In the genomic region with DNA sequence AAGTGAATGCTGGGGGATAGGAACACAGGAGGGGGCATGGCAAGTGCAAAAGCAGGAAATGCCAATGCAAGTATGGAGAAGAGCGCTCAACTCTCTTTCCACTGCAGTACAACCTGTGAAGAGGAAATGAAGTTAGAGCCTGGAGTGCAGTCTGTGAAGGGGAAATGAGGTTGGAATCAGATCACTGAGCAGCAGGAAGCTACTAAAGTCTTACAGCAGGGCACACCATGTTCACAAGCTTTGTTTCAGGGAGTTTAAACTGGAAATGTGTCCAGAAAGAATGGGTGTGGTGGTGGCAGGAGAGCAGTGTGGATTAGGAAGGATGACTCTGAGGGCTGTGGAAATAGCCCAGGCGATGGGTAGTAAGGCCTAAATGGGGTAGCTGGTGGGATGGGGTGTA, we compare ENCODE assay signal across 15 cellular contexts. TPM values are rescaled to one million over a fixed set of nuclear protein-coding genes. Genes with fewer than 3 reads are reported as not detected.
DNase-seq lines count a peak whose midpoint lies in the region; ATAC-seq, FAIRE-seq and TF ChIP-seq lines count a peak whose summit lies in the region.
"Had no signal": no experiment of that assay in that cellular context is flagged by ENCODE, and none has a peak within 500 bp of the region (broad histone marks: within the 10 kb centered on the region; RNA-seq: fewer than 3 reads in every experiment).

No MANE protein-coding gene starts in this region.

- peaks cover 4% of the 10 kb centered on the region for H3K27me3 Mint-ChIP-seq in activated T-cell treated with anti-CD3 and anti-CD28 coated beads, Interleukin-2, amount 50 U/mL, for 4 hours (ENCODE audit: low read depth)
- H3K27me3 Mint-ChIP-seq: activated T-cell treated with anti-CD3 and anti-CD28 coated beads, Interleukin-2, amount 50 U/mL, for 24 hours had no signal

- no peak overlapping the region for H2BK12ac ChIP-seq in H1 (ENCODE audit: low read depth, low read length)

- peaks cover 78% of the 10 kb centered on the region for H3K4me1 ChIP-seq in Karpas-422 (ENCODE audit: low read length)
- peaks cover 0 to 3% (median 0%) of the 10 kb centered on the region in 4 experiments; a peak in 2 of 7 replicates for H3K4me1 ChIP-seq in H1 (replicated peaks in 1 of 4; ENCODE audit: control insufficient read depth in 3 of 4, insufficient read depth in 4 of 4, low read length in 3 of 4)
- H3K4me1 ChIP-seq in lower lobe of right lung: no peaks in the 10 kb centered on the region
- H3K4me1 ChIP-seq in thyroid gland: peaks cover 7 to 8% of the 10 kb centered on the region in 2 donors

- no peak overlapping the region for H3K56ac ChIP-seq in H1 (replicated peaks; ENCODE audit: insufficient read length, low read depth, low read length)

- no peak for TF ChIP-seq EP300 in H1 (IDR thresholded peaks at IDR 0.05; ENCODE audit: borderline replicate concordance in 1 of 2, low read depth in 2 of 2, low read length in 2 of 2)

- peak; percentile 29 to 53 for ATAC-seq in lower lobe of right lung
- ATAC-seq in activated T-cell treated with anti-CD3 and anti-CD28 coated beads, Interleukin-2, amount 50 U/mL, for 4 hours: no peak
- no peak for ATAC-seq in HG03439 (IDR thresholded peaks at IDR 0.05; ENCODE audit: unreplicated experiment)

- TF ChIP-seq RAD21 in H1 (IDR thresholded peaks at IDR 0.05 in 1 of 2, conservative IDR thresholded peaks at IDR 0.05 in 1 of 2; ENCODE audit: low read depth in 2 of 2, low read length in 2 of 2): no peak

- no peak overlapping the region for H2BK120ac ChIP-seq in H1 (replicated peaks; ENCODE audit: low read depth, low read length)

- H3K23ac ChIP-seq in H1 (ENCODE audit: insufficient read length): no peak overlapping the region

- FAIRE-seq in H1 (lab: Jason Lieb, UNC): no peak

- no peak overlapping the region for H3K4me3 Mint-ChIP-seq in activated T-cell treated with anti-CD3 and anti-CD28 coated beads, Interleukin-2, amount 50 U/mL, for 4 hours
- H3K4me3 Mint-ChIP-seq: activated T-cell treated with anti-CD3 and anti-CD28 coated beads, Interleukin-2, amount 50 U/mL, for 24 hours; CD4-positive, CD25-positive, alpha-beta regulatory T cell had no signal

- H2AFZ ChIP-seq in Karpas-422 (ENCODE audit: low read length): no peak overlapping the region
- peak overlapping the region; percentile 21 for H2AFZ ChIP-seq in H1 (ENCODE audit: low read length)
- H2AFZ ChIP-seq: parathyroid adenoma had no signal

- CTCF ChIA-PET in H1 (lab: Charles Lee; ENCODE audit: partially characterized antibody): interaction anchor here (0.9 to 3.8 kb wide), 10 partner anchors 9 to 229 kb away, joined by 3 to 14 read pairs (median 5); a partner anchor contains a TSS

- H3K4me3 ChIP-seq in Karpas-422 (ENCODE audit: low read length) (no peak overlapping the region), H1 (ENCODE audit: extremely low read depth in 1 of 4, insufficient read depth in 2 of 4, low read depth in 3 of 4, low read length in 4 of 4) (no peak overlapping the region), lower lobe of right lung (no peak overlapping the region), thyroid gland (replicated peaks in 1 of 3) (no peak overlapping the region)

- TF ChIP-seq CTCF in H1 (IDR thresholded peaks at IDR 0.05; ENCODE audit: control extremely low read depth in 1 of 3, insufficient read depth in 1 of 3, low read depth in 1 of 3, low read length in 3 of 3) (no peak), lower lobe of right lung (IDR thresholded peaks at IDR 0.05) (no peak), thyroid gland (IDR thresholded peaks at IDR 0.05) (no peak)

- H4K5ac ChIP-seq in H1 (ENCODE audit: insufficient read length, low read depth, low read length): no peak overlapping the region

- H3K14ac ChIP-seq in H1 (ENCODE audit: insufficient read length): no peak overlapping the region

- H3K27me3 ChIP-seq in Karpas-422 (ENCODE audit: low read length) (no peaks in the 10 kb centered on the region), H1 (replicated peaks in 1 of 4; ENCODE audit: control insufficient read depth in 3 of 4, extremely low read depth in 1 of 4, insufficient read depth in 3 of 4, low read length in 3 of 4) (no peaks in the 10 kb centered on the region), lower lobe of right lung (ENCODE audit: low read depth) (no peaks in the 10 kb centered on the region), thyroid gland (no peaks in the 10 kb centered on the region)

- H2BK15ac ChIP-seq in H1 (ENCODE audit: low read length): no peak overlapping the region

- no peaks in the 10 kb centered on the region for H3K36me3 Mint-ChIP-seq in activated T-cell treated with anti-CD3 and anti-CD28 coated beads, Interleukin-2, amount 50 U/mL, for 4 hours (ENCODE audit: insufficient read depth)

- no peak overlapping the region for H3K4me2 ChIP-seq in Karpas-422 (ENCODE audit: low read depth, low read length, poor library complexity, severe bottlenecking)
- no peak overlapping the region for H3K4me2 ChIP-seq in H1 (ENCODE audit: insufficient read depth in 1 of 2, low read depth in 2 of 2, low read length in 2 of 2)

- H3K79me2 ChIP-seq in Karpas-422 (ENCODE audit: low read length) (peaks cover 56% of the 10 kb centered on the region), H1 (ENCODE audit: control insufficient read depth in 1 of 2, insufficient read depth in 2 of 2, low read length in 2 of 2) (no peaks in the 10 kb centered on the region)

- H3K9ac ChIP-seq in Karpas-422 (ENCODE audit: low read length) (no peak overlapping the region), H1 (replicated peaks in 1 of 4; ENCODE audit: extremely low read depth in 1 of 4, low read depth in 3 of 4, low read length in 3 of 4) (no peak overlapping the region)
- H3K9ac ChIP-seq: parathyroid adenoma had no signal

- H3K9me2 ChIP-seq in Karpas-422 (replicated peaks; ENCODE audit: insufficient read depth, low read length): no peaks in the 10 kb centered on the region

- H2BK20ac ChIP-seq in H1 (ENCODE audit: low read length): no peak overlapping the region

- H2AK5ac ChIP-seq in H1 (ENCODE audit: low read depth, low read length): no peak overlapping the region

- H4K8ac ChIP-seq in H1 (ENCODE audit: extremely low read depth, insufficient read depth, low read length): no peak overlapping the region

- H4K91ac ChIP-seq in H1 (replicated peaks; ENCODE audit: insufficient read length, low read length): no peak overlapping the region

- no peak overlapping the region for H2BK5ac ChIP-seq in H1 (ENCODE audit: low read depth, low read length)

- intact Hi-C loops in lower lobe of right lung (cut with DNase I): no loop called here
- intact Hi-C loops in thyroid gland (cut with DNase I): no loop called here

- DNase-seq in Karpas-422 (no peak), H1 (ENCODE audit: low read depth in 1 of 2, low spot score in 2 of 2) (no peak), lower lobe of right lung (no peak), thyroid gland (peak; percentile 2 to 10), cortex of kidney (lab: John Stamatoyannopoulos, UW) (no peak)
- no peak for DNase-seq in activated T-cell treated with anti-CD3 and anti-CD28 coated beads, Interleukin-2, amount 50 U/mL, for 4 hours
- no peak for DNase-seq in stimulated activated CD4-positive, alpha-beta T cell treated with anti-CD3 and anti-CD28 coated beads, Interleukin-4, amount 100 ng/mL, for 1 hour
- DNase-seq: activated CD4-positive, CD25-positive, alpha-beta regulatory T cell; activated T-cell treated with anti-CD3 and anti-CD28 coated beads, Interleukin-2, amount 50 U/mL, for 24 hours; amygdala; CD4-positive, CD25-positive, alpha-beta regulatory T cell; effector CD8-positive, alpha-beta T cell; NCI-H2171 had no signal

- H3K9me3 ChIP-seq in Karpas-422 (ENCODE audit: low read length) (no peaks in the 10 kb centered on the region), H1 (ENCODE audit: insufficient read depth in 2 of 2, low read depth in 1 of 2, low read length in 1 of 2) (no peaks in the 10 kb centered on the region), lower lobe of right lung (no peaks in the 10 kb centered on the region), thyroid gland (no peaks in the 10 kb centered on the region)

- no peak overlapping the region for H3K18ac ChIP-seq in H1 (ENCODE audit: extremely low read depth, low read length)

- H4K20me1 ChIP-seq in Karpas-422 (ENCODE audit: insufficient read depth, low read depth, low read length) (no peaks in the 10 kb centered on the region), H1 (replicated peaks in 1 of 2; ENCODE audit: control insufficient read depth in 1 of 2, insufficient read depth in 2 of 2, low read length in 2 of 2) (no peaks in the 10 kb centered on the region)

- H3K4ac ChIP-seq in H1 (replicated peaks; ENCODE audit: insufficient read length, low read depth, low read length): no peak overlapping the region

- H3K27ac ChIP-seq in Karpas-422 (ENCODE audit: low read length) (peak overlapping the region; percentile 80), H1 (ENCODE audit: low read depth, low read length) (no peak overlapping the region), lower lobe of right lung (peak overlapping the region; percentile 59), thyroid gland (peak overlapping the region in 2 of 3 donors; percentile 8 to 24)
- H3K27ac ChIP-seq: parathyroid adenoma had no signal

- no peaks in the 10 kb centered on the region for H3K79me1 ChIP-seq in H1 (ENCODE audit: low read depth, low read length)

- TF ChIP-seq POLR2A in H1 (IDR thresholded peaks at IDR 0.05; ENCODE audit: control extremely low read depth in 1 of 2, low read depth in 2 of 2, low read length in 2 of 2) (no peak), thyroid gland (IDR thresholded peaks at IDR 0.05) (no peak)

- no peaks in the 10 kb centered on the region; the same call in 1 of the 2 replicates for H3K23me2 ChIP-seq in H1 (ENCODE audit: low read depth, low read length)

- POLR2A ChIA-PET in H1 (lab: Charles Lee; ENCODE audit: partially characterized antibody): interaction anchor here (0.9 to 1.2 kb wide), 2 partner anchors 14 to 18 kb away, joined by 3 read pairs; no protein-coding TSS in a partner anchor

- 85% methylated on average over 2 of the region's 2 CpGs; no CpG with 5 or more reads in 1 of the 2 experiments for WGBS in H1 (ENCODE audit: extremely low coverage in 1 of 2, insufficient coverage in 1 of 2, insufficient read length in 1 of 2, insufficient replicate concordance in 2 of 2, low coverage in 1 of 2, low lambda C conversion rate in 2 of 2, missing lambda C conversion rate in 1 of 2), 2 experiments
- WGBS in thyroid gland, 2 donors: 82 to 83% methylated on average over 2 of the region's 2 CpGs

- peaks cover 9% of the 10 kb centered on the region for H3K36me3 ChIP-seq in Karpas-422 (ENCODE audit: insufficient read depth, low read length)
- no peaks in the 10 kb centered on the region for H3K36me3 ChIP-seq in H1 (ENCODE audit: control insufficient read depth in 2 of 4, insufficient read depth in 4 of 4, low read length in 3 of 4)
- peaks cover 25% of the 10 kb centered on the region for H3K36me3 ChIP-seq in lower lobe of right lung
- H3K36me3 ChIP-seq in thyroid gland: no peaks in the 10 kb centered on the region

- no peaks in the 10 kb centered on the region for H3K4me1 Mint-ChIP-seq in activated T-cell treated with anti-CD3 and anti-CD28 coated beads, Interleukin-2, amount 50 U/mL, for 4 hours (ENCODE audit: low read depth)

- H3K9me3 Mint-ChIP-seq in activated T-cell treated with anti-CD3 and anti-CD28 coated beads, Interleukin-2, amount 50 U/mL, for 4 hours: no peaks in the 10 kb centered on the region
- H3K9me3 Mint-ChIP-seq: activated T-cell treated with anti-CD3 and anti-CD28 coated beads, Interleukin-2, amount 50 U/mL, for 24 hours had no signal

RNA-seq across cellular contexts. Expression of a gene that starts 15.4 kb away (rescaled TPM):
- total RNA-seq in Karpas-422 (2014; rRNA removed; shearing (Covaris generic); ENCODE audit: low replicate concordance): 17.0 and 30.0 TPM in 2 replicates
- 0.48 and 1.8 TPM in 2 replicates for total RNA-seq in H1 (2021; fragmentation: NEBNext Ultra II Directional; extraction: Animal tissue kit (Norgen Biotek cat#: 25700))
- polyA plus RNA-seq in H1 (2011; rRNA removed): 0.16 and 0.21 TPM in 2 replicates
- 0.27 TPM for polyA plus RNA-seq in H1 (2011; cell fraction: cytosol; rRNA removed)
- polyA plus RNA-seq in H1 (2011; cell fraction: nucleus; rRNA removed): 0.43 TPM
- 0.17 to 0.35 TPM (median 0.32 TPM) in 4 replicates for polyA plus RNA-seq in H1 (2012, experiment 1 of 2)
- 0.13 TPM for polyA plus RNA-seq in H1 (2012, experiment 2 of 2)
- polyA plus RNA-seq in H1 (2013, experiment 1 of 2): 0.20 TPM
- polyA plus RNA-seq in H1 (2013, experiment 2 of 2): 0.15 TPM
- polyA minus RNA-seq in H1 (2011; rRNA and poly(A)+ RNA removed): 0.35 and 2.3 TPM in 2 replicates
- not detected for polyA minus RNA-seq in H1 (2011; cell fraction: cytosol; rRNA and poly(A)+ RNA removed)
- polyA minus RNA-seq in H1 (2011; cell fraction: nucleus; rRNA and poly(A)+ RNA removed): not detected
- total RNA-seq in lower lobe of right lung: 13.5 TPM
- total RNA-seq in thyroid gland: 1 to 10 TPM; 4.4 to 6.2 (median 5.5) TPM
- total RNA-seq in activated T-cell treated with anti-CD3 and anti-CD28 coated beads, Interleukin-2, amount 50 U/mL, for 4 hours: under 1 TPM; 0.08 to 0.53 (median 0.52) TPM

RNA-seq across cellular contexts. Expression of a gene that starts 45.5 kb away (rescaled TPM):
- total RNA-seq in Karpas-422 (2014; rRNA removed; shearing (Covaris generic); ENCODE audit: low replicate concordance): 193 and 274 TPM in 2 replicates
- 244 and 254 TPM in 2 replicates for total RNA-seq in H1 (2021; fragmentation: NEBNext Ultra II Directional; extraction: Animal tissue kit (Norgen Biotek cat#: 25700))
- 61.2 and 78.8 TPM in 2 replicates for polyA plus RNA-seq in H1 (2011; rRNA removed)
- 94.1 TPM for polyA plus RNA-seq in H1 (2011; cell fraction: cytosol; rRNA removed)
- polyA plus RNA-seq in H1 (2011; cell fraction: nucleus; rRNA removed): 112 TPM
- polyA plus RNA-seq in H1 (2012, experiment 1 of 2): 136 to 163 TPM (median 150 TPM) in 4 replicates
- 20.7 TPM for polyA plus RNA-seq in H1 (2012, experiment 2 of 2)
- polyA plus RNA-seq in H1 (2013, experiment 1 of 2): 149 TPM
- 140 TPM for polyA plus RNA-seq in H1 (2013, experiment 2 of 2)
- polyA minus RNA-seq in H1 (2011; rRNA and poly(A)+ RNA removed): 189 and 216 TPM in 2 replicates
- 123 TPM for polyA minus RNA-seq in H1 (2011; cell fraction: cytosol; rRNA and poly(A)+ RNA removed)
- polyA minus RNA-seq in H1 (2011; cell fraction: nucleus; rRNA and poly(A)+ RNA removed): 181 TPM
- total RNA-seq in lower lobe of right lung (198 TPM), thyroid gland (100 to 1,000 TPM; 183 to 262 (median 202) TPM)
- total RNA-seq in activated T-cell treated with anti-CD3 and anti-CD28 coated beads, Interleukin-2, amount 50 U/mL, for 4 hours: 100 to 1,000 TPM; 200 to 222 (median 212) TPM

Comparison
In these comparisons a context has a peak if more than half of its experiments do, and no peak if none do; other contexts are left out.
1. DNase-seq: peak in thyroid gland (2 of 2); none in Karpas-422 (single experiment), H1 (0 of 2), lower lobe of right lung (single experiment), cortex of kidney (single experiment), activated T-cell treated with anti-CD3 and anti-CD28 coated beads, Interleukin-2, amount 50 U/mL, for 4 hours (single experiment) and stimulated activated CD4-positive, alpha-beta T cell treated with anti-CD3 and anti-CD28 coated beads, Interleukin-4, amount 100 ng/mL, for 1 hour (single experiment).
2. ATAC-seq: peak in lower lobe of right lung (2 of 2); none in activated T-cell treated with anti-CD3 and anti-CD28 coated beads, Interleukin-2, amount 50 U/mL, for 4 hours (0 of 2) and HG03439 (single experiment).